Comparison of ENCODE assay signal across 14 cellular contexts in the genomic region with DNA sequence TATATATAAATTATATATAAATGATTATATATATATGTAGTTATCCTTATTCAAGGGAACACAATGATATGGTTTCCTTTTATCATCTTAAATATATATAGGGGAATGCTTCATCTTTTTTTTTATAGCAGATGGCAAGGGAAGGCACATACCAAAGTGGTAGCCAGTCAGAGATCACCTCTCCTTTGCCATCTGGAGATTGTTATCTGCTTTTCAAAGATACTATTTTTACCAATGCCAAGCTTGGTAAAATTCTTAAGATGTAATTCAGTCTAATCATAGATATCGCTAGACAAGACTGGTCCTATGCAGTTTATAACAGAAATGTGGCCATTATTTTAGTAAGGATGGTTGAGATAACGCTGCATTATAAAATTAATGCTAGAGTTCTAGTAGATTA.
"Had no signal": no experiment of that assay in that cellular context is flagged by ENCODE, and none has a peak within 500 bp of the region (broad histone marks: within the 10 kb centered on the region; RNA-seq: fewer than 3 reads in every experiment).

No MANE protein-coding gene starts in this region.

- ATAC-seq: naive thymus-derived CD8-positive, alpha-beta T cell; psoas muscle; right lobe of liver; stimulated activated effector memory CD8-positive, alpha-beta T cell treated with anti-CD3 and anti-CD28 coated beads, Interleukin-12 subunit alpha, Interleukin-12 subunit beta, amount 100 ng/mL, for 72 hours; upper lobe of right lung had no signal

- FAIRE-seq: urothelium cell line had no signal

- DNase-seq: islet precursor cell; left ventricle myocardium inferior; naive thymus-derived CD8-positive, alpha-beta T cell; nucleus accumbens; psoas muscle; right lobe of liver; stimulated activated CD4-positive, alpha-beta T cell treated with anti-CD3 and anti-CD28 coated beads, Interleukin-12 subunit alpha, Interleukin-12 subunit beta, amount 100 ng/mL, for 4 hours; stimulated activated CD4-positive, alpha-beta T cell treated with anti-CD3 and anti-CD28 coated beads, Interleukin-4, amount 100 ng/mL, for 24 hours; stimulated activated naive CD4-positive, alpha-beta T cell; tibial artery; trophoblast cell; upper lobe of right lung had no signal
